In genomic region chr21:36149788-36150187, GRCh38 we compare ENCODE assay signal across 11 cellular contexts. TPM values are rescaled to one million over a fixed set of nuclear protein-coding genes. Genes with fewer than 3 reads are reported as not detected.
DNase-seq lines count a peak whose midpoint lies in the region; ATAC-seq and TF ChIP-seq lines count a peak whose summit lies in the region.
"Had no signal": no experiment of that assay in that cellular context is flagged by ENCODE, and none has a peak within 500 bp of the region (broad histone marks: within the 10 kb centered on the region; RNA-seq: fewer than 3 reads in every experiment).

No MANE protein-coding gene starts in this region.

- H3K36me3 ChIP-seq in heart left ventricle, result peaks cover 0 to 14% (median 0%) of the 10 kb centered on the region in 9 donors
- no peaks in the 10 kb centered on the region for H3K36me3 ChIP-seq in adipocyte (ENCODE audit: control insufficient read depth, insufficient read depth, low read length, severe bottlenecking)
- no peaks in the 10 kb centered on the region for H3K36me3 ChIP-seq in mucosa of rectum (ENCODE audit: control insufficient read depth in 2 of 2, insufficient read depth in 2 of 2, low read length in 2 of 2)
- H3K36me3 ChIP-seq in upper lobe of left lung, result peaks cover 0 to 5% (median 2%) of the 10 kb centered on the region in 4 donors
- H3K36me3 ChIP-seq: ovary had no signal

- H3K27ac ChIP-seq in heart left ventricle (peak overlapping the region; percentile 31 to 92 (median 74)), mucosa of rectum (ENCODE audit: low read depth in 2 of 2, low read length in 2 of 2) (peak overlapping the region; percentile 50 to 77), upper lobe of left lung (peak overlapping the region; percentile 41 to 79 (median 74))

- H3K9ac ChIP-seq in adipocyte (ENCODE audit: low read length) (peak overlapping the region; percentile 45), mucosa of rectum (ENCODE audit: low read depth in 1 of 2, low read length in 2 of 2) (peak overlapping the region in 1 of 2 donors; percentile 23)

- 92 to 96% (median 94%) methylated on average over 4 of the region's 4 CpGs for WGBS in heart left ventricle, 4 donors
- WGBS in upper lobe of left lung, 2 donors, result 67 to 78% methylated on average over 3 to 4 of the region's 4 CpGs

- TF ChIP-seq CTCF in heart left ventricle (IDR thresholded peaks at IDR 0.05) (no peak), upper lobe of left lung (IDR thresholded peaks at IDR 0.05) (no peak)

- intact Hi-C loops in heart left ventricle (cut with DNase I) (loop anchor here in 4 of 10 donors (2.0 to 10.0 kb wide), 4 partner anchors 38 to 58 kb away; no protein-coding TSS in a partner anchor), Right ventricle myocardium superior (cut with DNase I) (loop anchor here (10.0 kb wide), 1 partner anchor 175 kb away; the partner anchor contains the start of gene MORC3)

- DNase-seq in heart left ventricle (peak in 1 of 5 donors; percentile 8), Right ventricle myocardium superior (no peak), adipocyte (ENCODE audit: low read depth) (no peak), upper lobe of left lung (peak in 1 of 2 donors; percentile 79), DMS79 treated with DMSO at 0.1 percent for 48 hours (lab: John Stamatoyannopoulos, UW) (no peak)
- DNase-seq: effector CD4-positive, alpha-beta T cell; NCI-H510A had no signal

- peak overlapping the region in 1 of 12 donors; percentile 30 for H3K4me3 ChIP-seq in heart left ventricle
- H3K4me3 ChIP-seq in adipocyte (ENCODE audit: low read length), result peak overlapping the region; percentile 30
- no peak overlapping the region for H3K4me3 ChIP-seq in mucosa of rectum (ENCODE audit: low read length in 2 of 2)
- H3K4me3 ChIP-seq in upper lobe of left lung, result peak overlapping the region in 1 of 4 donors; percentile 7
- H3K4me3 ChIP-seq: ovary had no signal

- H3K4me1 ChIP-seq in heart left ventricle (peaks cover 0 to 22% (median 14%) of the 10 kb centered on the region in 12 donors), adipocyte (ENCODE audit: control insufficient read depth, insufficient read depth, low read length) (peaks cover 6% of the 10 kb centered on the region), mucosa of rectum (ENCODE audit: control insufficient read depth in 2 of 2, insufficient read depth in 2 of 2, low read length in 2 of 2) (peaks cover 8 to 9% of the 10 kb centered on the region in 2 donors), upper lobe of left lung (peaks cover 13 to 19% (median 14%) of the 10 kb centered on the region in 4 donors)

- H3K9me3 ChIP-seq in heart left ventricle, result peaks cover 0 to 5% (median 0%) of the 10 kb centered on the region in 12 donors
- peaks cover 3% of the 10 kb centered on the region for H3K9me3 ChIP-seq in adipocyte (ENCODE audit: control insufficient read depth, low read length)
- H3K9me3 ChIP-seq in mucosa of rectum (ENCODE audit: control insufficient read depth in 2 of 2, low read length in 2 of 2), result no peaks in the 10 kb centered on the region
- H3K9me3 ChIP-seq in upper lobe of left lung, result no peaks in the 10 kb centered on the region
- H3K9me3 ChIP-seq: ovary had no signal

- ATAC-seq in heart left ventricle, result peak in 1 of 4 donors; percentile 6
- ATAC-seq in Right ventricle myocardium superior (ENCODE audit: poor library complexity), result no peak
- peak; percentile 16 to 52 for ATAC-seq in upper lobe of left lung (ENCODE audit: low FRiP score in 2 of 2)
- no peak for ATAC-seq in GM18909 (IDR thresholded peaks at IDR 0.05; ENCODE audit: poor library complexity, unreplicated experiment)
- ATAC-seq in GM19351 (IDR thresholded peaks at IDR 0.05; ENCODE audit: unreplicated experiment), result no peak

- H3K27me3 ChIP-seq in heart left ventricle (no peaks in the 10 kb centered on the region), adipocyte (replicated peaks; ENCODE audit: control insufficient read depth, insufficient read depth, low read length) (no peaks in the 10 kb centered on the region), mucosa of rectum (ENCODE audit: control insufficient read depth in 2 of 2, insufficient read depth in 2 of 2, low read length in 2 of 2) (no peaks in the 10 kb centered on the region), upper lobe of left lung (no peaks in the 10 kb centered on the region)
- H3K27me3 ChIP-seq: ovary had no signal

- TF ChIP-seq POLR2A in heart left ventricle (IDR thresholded peaks at IDR 0.05) (no peak), upper lobe of left lung (IDR thresholded peaks at IDR 0.05) (no peak)

- no peak for TF ChIP-seq EP300 in upper lobe of left lung (IDR thresholded peaks at IDR 0.05)

RNA-seq across cellular contexts. Expression of gene DOP1B, which starts 6.8 kb away (rescaled TPM):
- total RNA-seq in heart left ventricle (10 to 100 TPM; 10.6 to 26.5 (median 15.5) TPM), Right ventricle myocardium superior (14.1 TPM), upper lobe of left lung (10 to 100 TPM; 13.7 to 78.6 (median 23.0) TPM)
- polyA plus RNA-seq in heart left ventricle, result 1 to 10 TPM; 5.1 to 6.1 TPM

RNA-seq across cellular contexts. Expression of gene CBR3, which starts 14.9 kb away (rescaled TPM):
- total RNA-seq in heart left ventricle, result 1 to 10 TPM; 1.4 to 5.5 (median 2.9) TPM
- polyA plus RNA-seq in heart left ventricle, result 1 to 10 TPM; 2.7 to 4.2 TPM
- 2.1 TPM for total RNA-seq in Right ventricle myocardium superior
- total RNA-seq in upper lobe of left lung, result 1 to 10 TPM; 3.8 to 8.4 (median 6.2) TPM

Comparison
In these comparisons a context has a peak if more than half of its experiments do, and no peak if none do; other contexts are left out.
1. ATAC-seq: peak in upper lobe of left lung (2 of 2); none in Right ventricle myocardium superior (single experiment), GM18909 (single experiment) and GM19351 (single experiment).
2. Peak in every context shown above with its lines, with median percentiles within 50 percentile points of each other: H3K27ac ChIP-seq.